Comparison of ENCODE assay signal across 1 cellular context in genomic region chrX:31268359-31268758, GRCh38.
TF ChIP-seq lines count a peak whose summit lies in the region.

No MANE protein-coding gene starts in this region.

TF ChIP-seq in HEK293, 187 proteins besides CTCF, POLR2A, EP300 and RAD21 (continued from another document):
- TF ChIP-seq PRDM10 (tag by site-specific recombination; IDR thresholded peaks at IDR 0.05): 0 out of 2 replicates have a peak, but pooled peaks have one; percentile 43
- TF ChIP-seq ZNF776 (tag by site-specific recombination; IDR thresholded peaks at IDR 0.05; ENCODE audit: borderline replicate concordance): no peak
- no peak for TF ChIP-seq ZNF280C (tag by site-specific recombination; IDR thresholded peaks at IDR 0.05)
- TF ChIP-seq ZNF837 (tag by site-specific recombination; IDR thresholded peaks at IDR 0.05): no peak
- TF ChIP-seq ZNF654 (tag by site-specific recombination; IDR thresholded peaks at IDR 0.05; ENCODE audit: low read depth): no peak
